ENCODE assay signal across 1 cellular context in the genomic region with DNA sequence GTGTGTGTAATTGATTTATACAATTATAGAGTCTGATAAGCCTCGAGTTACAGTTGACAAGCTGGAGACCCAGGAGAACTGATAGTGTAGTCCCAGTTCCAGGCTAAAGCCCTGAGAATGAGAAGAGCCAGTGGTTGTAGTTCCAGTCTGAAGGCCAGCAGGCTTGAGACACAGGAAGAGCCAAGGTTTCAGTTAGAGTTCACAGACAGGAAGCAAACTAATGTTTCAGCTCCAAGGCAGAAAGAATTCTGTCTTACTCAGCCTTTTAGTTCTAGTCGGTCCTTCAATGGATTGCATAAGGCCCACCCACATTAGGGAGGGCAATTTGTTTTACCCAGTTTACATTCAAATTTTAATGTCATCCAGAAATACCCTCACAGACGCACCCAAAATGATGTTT.
TF ChIP-seq lines count a peak whose summit lies in the region.

No MANE protein-coding gene starts in this region.

TF ChIP-seq in IMR-90, 13 proteins besides CTCF, POLR2A, EP300 and RAD21:
- TF ChIP-seq, protein P1, sequence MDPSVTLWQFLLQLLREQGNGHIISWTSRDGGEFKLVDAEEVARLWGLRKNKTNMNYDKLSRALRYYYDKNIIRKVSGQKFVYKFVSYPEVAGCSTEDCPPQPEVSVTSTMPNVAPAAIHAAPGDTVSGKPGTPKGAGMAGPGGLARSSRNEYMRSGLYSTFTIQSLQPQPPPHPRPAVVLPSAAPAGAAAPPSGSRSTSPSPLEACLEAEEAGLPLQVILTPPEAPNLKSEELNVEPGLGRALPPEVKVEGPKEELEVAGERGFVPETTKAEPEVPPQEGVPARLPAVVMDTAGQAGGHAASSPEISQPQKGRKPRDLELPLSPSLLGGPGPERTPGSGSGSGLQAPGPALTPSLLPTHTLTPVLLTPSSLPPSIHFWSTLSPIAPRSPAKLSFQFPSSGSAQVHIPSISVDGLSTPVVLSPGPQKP (IDR thresholded peaks at IDR 0.05; ENCODE audit: borderline replicate concordance, low read depth, low read length), result no peak
- TF ChIP-seq RCOR1 (IDR thresholded peaks at IDR 0.05; ENCODE audit: insufficient replicate concordance, low read length) (no peak), NFE2L2 (IDR thresholded peaks at IDR 0.05; ENCODE audit: low read depth, low read length) (no peak), RFX5 (IDR thresholded peaks at IDR 0.05; ENCODE audit: low read depth, low read length) (no peak), CEBPB (IDR thresholded peaks at IDR 0.05; ENCODE audit: low read depth, low read length) (no peak), CHD1 (IDR thresholded peaks at IDR 0.05; ENCODE audit: low read depth, low read length) (no peak), FOS (IDR thresholded peaks at IDR 0.05; ENCODE audit: low read depth, low read length) (no peak), SMC3 (IDR thresholded peaks at IDR 0.05; ENCODE audit: low read depth, low read length) (no peak), MAZ (IDR thresholded peaks at IDR 0.05; ENCODE audit: borderline replicate concordance, low read depth, low read length) (no peak), MAFK (IDR thresholded peaks at IDR 0.05; ENCODE audit: low read depth, low read length) (no peak), MXI1 (IDR thresholded peaks at IDR 0.05; ENCODE audit: borderline replicate concordance, low read depth, low read length) (no peak), BHLHE40 (IDR thresholded peaks at IDR 0.05; ENCODE audit: low read depth, low read length) (no peak)
- TF ChIP-seq, protein P2, sequence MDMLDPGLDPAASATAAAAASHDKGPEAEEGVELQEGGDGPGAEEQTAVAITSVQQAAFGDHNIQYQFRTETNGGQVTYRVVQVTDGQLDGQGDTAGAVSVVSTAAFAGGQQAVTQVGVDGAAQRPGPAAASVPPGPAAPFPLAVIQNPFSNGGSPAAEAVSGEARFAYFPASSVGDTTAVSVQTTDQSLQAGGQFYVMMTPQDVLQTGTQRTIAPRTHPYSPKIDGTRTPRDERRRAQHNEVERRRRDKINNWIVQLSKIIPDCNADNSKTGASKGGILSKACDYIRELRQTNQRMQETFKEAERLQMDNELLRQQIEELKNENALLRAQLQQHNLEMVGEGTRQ (IDR thresholded peaks at IDR 0.05; ENCODE audit: low read depth, low read length), result no peak
TF ChIP-seq in IMR-90: peak in this region for 0.
